Comparison of ENCODE assay signal across 7 cellular contexts in the genomic region with DNA sequence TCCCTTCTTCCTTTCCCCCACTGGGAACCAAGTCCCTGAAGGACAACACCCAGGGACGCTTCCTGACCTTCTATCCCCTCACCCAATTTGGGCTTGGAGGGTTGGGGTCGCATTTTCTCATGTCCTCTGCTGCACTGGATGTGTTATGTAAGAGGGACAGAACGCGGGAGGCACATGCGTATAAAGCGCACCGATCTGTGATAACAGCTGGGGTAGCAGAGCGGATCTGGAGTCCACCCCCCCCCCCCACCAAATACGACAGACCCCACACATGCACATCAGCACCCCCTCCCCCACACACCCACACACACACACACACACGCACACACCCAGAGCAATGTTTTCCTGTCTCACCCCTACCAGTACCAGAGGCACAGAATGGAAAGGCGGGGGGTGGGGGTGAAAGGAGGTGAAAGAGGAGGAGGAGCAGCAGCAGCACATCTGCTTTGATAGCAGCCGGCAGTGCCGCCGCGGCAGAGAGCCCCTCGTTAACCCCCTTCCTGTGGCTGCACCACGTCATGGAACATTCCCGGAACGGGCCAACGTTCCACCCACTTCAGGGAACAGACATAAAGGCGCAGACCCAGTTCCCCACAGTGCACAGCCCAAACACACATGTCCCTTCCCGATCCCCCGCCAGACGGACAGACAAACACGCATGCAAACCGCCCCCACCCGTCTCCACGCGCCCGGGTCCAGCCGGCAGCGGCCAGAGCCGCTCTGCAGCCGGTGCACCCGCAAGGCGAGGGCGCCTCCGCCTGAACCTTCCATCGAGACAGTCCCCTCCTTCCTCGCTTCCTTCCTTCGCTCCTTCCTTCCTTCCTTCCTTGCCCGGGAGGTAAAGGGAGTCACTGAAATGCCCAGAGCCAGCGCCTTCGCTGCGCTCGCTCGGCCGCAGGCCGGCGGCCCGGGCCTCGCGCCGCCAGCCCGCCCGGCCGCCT. TPM values are rescaled to one million over a fixed set of nuclear protein-coding genes. Genes with fewer than 3 reads are reported as not detected.
DNase-seq lines count a peak whose midpoint lies in the region; TF ChIP-seq lines count a peak whose summit lies in the region.

No MANE protein-coding gene starts in this region.

- TF ChIP-seq POLR2A in GM15510 (IDR thresholded peaks at IDR 0.05; ENCODE audit: borderline replicate concordance, extremely low read depth, insufficient read length) (peak; percentile 87), prostate gland (IDR thresholded peaks at IDR 0.05) (peak; percentile 52)

- H3K9me3 ChIP-seq in left ventricle myocardium inferior (replicated peaks) (no peaks in the 10 kb centered on the region), prostate gland (no peaks in the 10 kb centered on the region)

- intact Hi-C loops in left ventricle myocardium inferior (cut with micrococcal nuclease) = loop anchor here (10.0 kb wide), 1 partner anchor 50 kb away; no protein-coding TSS in a partner anchor
- intact Hi-C loops in prostate gland (cut with DNase I) = loop anchor here (2.0 to 5.0 kb wide), 5 partner anchors 57 to 248 kb away; partner anchors contain the start of gene AIG1

- H3K36me3 Mint-ChIP-seq in T-helper 1 cell treated with Interleukin-12 subunit alpha and Interleukin-12 subunit beta and Interleukin-4 antibody, amounts not matched to agents 30 μg/mL and 1 μg/mL, for 36 hours (ENCODE audit: low read depth) = peaks cover 2% of the 10 kb centered on the region

- H3K27ac Mint-ChIP-seq in T-helper 1 cell treated with Interleukin-12 subunit alpha and Interleukin-12 subunit beta and Interleukin-4 antibody, amounts not matched to agents 30 μg/mL and 1 μg/mL, for 36 hours = peak overlapping the region; percentile 100

- peaks cover 64% of the 10 kb centered on the region for H3K4me1 ChIP-seq in left ventricle myocardium inferior
- peaks cover 4% of the 10 kb centered on the region for H3K4me1 ChIP-seq in prostate gland (replicated peaks)

- H3K9me3 Mint-ChIP-seq in T-helper 1 cell treated with Interleukin-12 subunit alpha and Interleukin-12 subunit beta and Interleukin-4 antibody, amounts not matched to agents 30 μg/mL and 1 μg/mL, for 36 hours = no peaks in the 10 kb centered on the region

- H3K27ac ChIP-seq in left ventricle myocardium inferior (replicated peaks) = peak overlapping the region; percentile 98
- peak overlapping the region; percentile 99 to 100 for H3K27ac ChIP-seq in prostate gland

- peak overlapping the region; percentile 99 for H3K4me3 Mint-ChIP-seq in T-helper 1 cell treated with Interleukin-12 subunit alpha and Interleukin-12 subunit beta and Interleukin-4 antibody, amounts not matched to agents 30 μg/mL and 1 μg/mL, for 36 hours

- no peaks in the 10 kb centered on the region for H3K27me3 ChIP-seq in left ventricle myocardium inferior (ENCODE audit: low read depth)
- H3K27me3 ChIP-seq in prostate gland (replicated peaks; ENCODE audit: insufficient read depth) = no peaks in the 10 kb centered on the region

- H3K36me3 ChIP-seq in left ventricle myocardium inferior (no peaks in the 10 kb centered on the region), prostate gland (no peaks in the 10 kb centered on the region)

- H3K4me1 Mint-ChIP-seq in T-helper 1 cell treated with Interleukin-12 subunit alpha and Interleukin-12 subunit beta and Interleukin-4 antibody, amounts not matched to agents 30 μg/mL and 1 μg/mL, for 36 hours (ENCODE audit: low read depth) = peaks cover 47% of the 10 kb centered on the region

- H3K4me3 ChIP-seq in left ventricle myocardium inferior = peak overlapping the region; percentile 93
- H3K4me3 ChIP-seq in prostate gland = peak overlapping the region; percentile 87 to 94

- no peak for TF ChIP-seq CTCF in left ventricle myocardium inferior (IDR thresholded peaks at IDR 0.05; ENCODE audit: borderline replicate concordance)
- TF ChIP-seq CTCF in prostate gland (IDR thresholded peaks at IDR 0.05) = no peak

- no peaks in the 10 kb centered on the region for H3K27me3 Mint-ChIP-seq in T-helper 1 cell treated with Interleukin-12 subunit alpha and Interleukin-12 subunit beta and Interleukin-4 antibody, amounts not matched to agents 30 μg/mL and 1 μg/mL, for 36 hours (ENCODE audit: low read depth)

- DNase-seq in HuH-7 (ENCODE audit: low spot score) (peak; percentile 70), amniotic epithelial cell (ENCODE audit: low read depth) (peak; percentile 88), left ventricle myocardium inferior (peak; percentile 85), prostate gland (ENCODE audit: low spot score) (peak; percentile 79), ureter (ENCODE audit: low spot score) (peak; percentile 91)

- under 1% methylated on average over 57 of the region's 57 CpGs for WGBS in prostate gland

RNA-seq across cellular contexts. Expression of gene HIVEP2, which starts 0.6 kb away (rescaled TPM):
- total RNA-seq in left ventricle myocardium inferior (16.2 TPM), prostate gland (10 to 100 TPM; 15.8 to 19.3 TPM), ureter (29.0 TPM)

Comparison
In these comparisons a context has a peak if more than half of its experiments do, and no peak if none do; other contexts are left out.
1. Peak in every context shown above with its lines: DNase-seq, H3K4me3 ChIP-seq and H3K27ac ChIP-seq.